18 cellular contexts compared by ENCODE assay signal in genomic region chr9:22124263-22125011, GRCh38.
A peak's percentile ranks its signal among the peaks of the same experiment; 100 is the strongest.
DNase-seq lines count a peak whose midpoint lies in the region; ATAC-seq, FAIRE-seq and TF ChIP-seq lines count a peak whose summit lies in the region.
"Had no signal": no experiment of that assay in that cellular context is flagged by ENCODE, and none has a peak within 500 bp of the region (broad histone marks: within the 10 kb centered on the region; RNA-seq: fewer than 3 reads in every experiment).

No MANE protein-coding gene starts in this region.

- H3K27me3 ChIP-seq in smooth muscle cell (ENCODE audit: low read depth) = no peaks in the 10 kb centered on the region
- H3K27me3 ChIP-seq: SJSA1, upper lobe of left lung had no signal

- H3K4me3 ChIP-seq in fibroblast of villous mesenchyme (ENCODE audit: low read depth, low read length) = no peak overlapping the region
- H3K4me3 ChIP-seq in smooth muscle cell = no peak overlapping the region
- H3K4me3 ChIP-seq: K562, psoas muscle, SJSA1, upper lobe of left lung had no signal

- H3K4me1 ChIP-seq in smooth muscle cell (ENCODE audit: low read depth) = peaks cover 11% of the 10 kb centered on the region
- H3K4me1 ChIP-seq: psoas muscle had no signal

- no peaks in the 10 kb centered on the region for H4K20me1 ChIP-seq in smooth muscle cell (ENCODE audit: low read depth)

- H2AFZ ChIP-seq in smooth muscle cell (ENCODE audit: low read depth) = no peak overlapping the region

- TF ChIP-seq CTCF in fibroblast of villous mesenchyme (IDR thresholded peaks at IDR 0.05; ENCODE audit: insufficient read depth, low read depth, low read length) = no peak
- TF ChIP-seq CTCF in smooth muscle cell (IDR thresholded peaks at IDR 0.05; ENCODE audit: borderline replicate concordance, insufficient read depth, poor library complexity, severe bottlenecking) = no peak

- H3K9ac ChIP-seq in smooth muscle cell (ENCODE audit: low read depth) = no peak overlapping the region

- DNase-seq in HTR-8/SVneo (ENCODE audit: insufficient read length, low spot score) = peak; percentile 36
- DNase-seq in NCI-H69 (lab: John Stamatoyannopoulos, UW) = peak; percentile 77
- DNase-seq in fibroblast of villous mesenchyme (ENCODE audit: low read depth) = peak; percentile 88
- DNase-seq in smooth muscle cell (lab: John Stamatoyannopoulos, UW; ENCODE audit: unreplicated experiment) = no peak
- DNase-seq in COLO829 (ENCODE audit: low spot score) = no peak
- DNase-seq: activated CD8-positive, alpha-beta memory T cell treated with anti-CD3 and anti-CD28 coated beads, Interleukin-2, amount 50 U/mL, for 48 hours; naive thymus-derived CD8-positive, alpha-beta T cell; NCI-H1105 treated with DMSO at 0.1 percent for 48 hours; psoas muscle; stimulated activated CD4-positive, alpha-beta T cell treated with anti-CD3 and anti-CD28 coated beads, Interleukin-12 subunit alpha, Interleukin-12 subunit beta, amount 100 ng/mL, for 4 hours; stimulated activated naive CD4-positive, alpha-beta T cell treated with Interleukin-2 at 50 U/mL for 16 hours; upper lobe of left lung had no signal

- peak overlapping the region; percentile 33 for H3K4me2 ChIP-seq in smooth muscle cell

- ATAC-seq in HG03520 (IDR thresholded peaks at IDR 0.05; ENCODE audit: unreplicated experiment) (no peak), HG02884 (IDR thresholded peaks at IDR 0.05; ENCODE audit: unreplicated experiment) (no peak), GM19463 (IDR thresholded peaks at IDR 0.05; ENCODE audit: unreplicated experiment) (no peak)
- ATAC-seq: K562; naive thymus-derived CD8-positive, alpha-beta T cell; psoas muscle had no signal

- no peaks in the 10 kb centered on the region for H3K36me3 ChIP-seq in smooth muscle cell (ENCODE audit: low read depth)
- H3K36me3 ChIP-seq: SJSA1, upper lobe of left lung had no signal

- peak overlapping the region; percentile 57 for H3K27ac ChIP-seq in smooth muscle cell (ENCODE audit: low read depth)
- H3K27ac ChIP-seq: psoas muscle, SJSA1, upper lobe of left lung had no signal

- peaks cover 20% of the 10 kb centered on the region for H3F3A ChIP-seq in smooth muscle cell (ENCODE audit: low read depth)

- H3K79me2 ChIP-seq in smooth muscle cell (ENCODE audit: low read depth) = no peaks in the 10 kb centered on the region

- no peaks in the 10 kb centered on the region for H3K9me3 ChIP-seq in smooth muscle cell (replicated peaks; ENCODE audit: low read depth)
- H3K9me3 ChIP-seq: SJSA1, upper lobe of left lung had no signal

- FAIRE-seq in HTR-8/SVneo (lab: Jason Lieb, UNC) = no peak
- FAIRE-seq: GM19239, K562 had no signal

- WGBS in smooth muscle cell (ENCODE audit: low lambda C conversion rate) = 37% methylated on average over 6 of the region's 6 CpGs

Comparison
In these comparisons a context has a peak if more than half of its experiments do, and no peak if none do; other contexts are left out.
1. DNase-seq: peak in HTR-8/SVneo (single experiment), NCI-H69 (single experiment) and fibroblast of villous mesenchyme (single experiment); none in smooth muscle cell (single experiment) and COLO829 (single experiment).